16 cellular contexts compared by ENCODE assay signal in the genomic region with DNA sequence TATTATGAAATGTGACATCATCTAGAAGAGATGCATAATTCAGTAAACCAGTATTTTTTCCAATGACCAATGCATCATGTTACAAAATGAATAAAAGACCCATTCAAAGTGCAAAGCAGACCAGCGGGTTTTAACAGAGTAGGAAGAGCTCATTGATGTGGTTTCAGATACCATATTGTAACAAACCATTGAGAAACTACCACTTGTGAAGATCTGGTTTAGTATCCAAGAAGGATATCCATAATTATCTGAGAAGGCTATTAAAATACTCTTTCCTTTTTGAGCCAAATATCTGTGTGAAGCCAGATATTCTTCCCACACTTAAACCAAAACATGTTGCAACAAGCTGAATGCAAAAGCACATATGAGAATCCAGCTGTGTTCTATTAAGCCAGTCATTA. TPM values are rescaled to one million over a fixed set of nuclear protein-coding genes. Genes with fewer than 3 reads are reported as not detected.
A peak's percentile ranks its signal among the peaks of the same experiment; 100 is the strongest.
DNase-seq lines count a peak whose midpoint lies in the region; ATAC-seq and TF ChIP-seq lines count a peak whose summit lies in the region.
"Had no signal": no experiment of that assay in that cellular context is flagged by ENCODE, and none has a peak within 500 bp of the region (broad histone marks: within the 10 kb centered on the region; RNA-seq: fewer than 3 reads in every experiment).

No MANE protein-coding gene starts in this region.

- H4K20me1 ChIP-seq in BLaER1 = no peaks in the 10 kb centered on the region
- no peaks in the 10 kb centered on the region for H4K20me1 ChIP-seq in osteoblast (ENCODE audit: insufficient read depth, low read length)

- H3K4me1 ChIP-seq in BLaER1 = peaks cover 14% of the 10 kb centered on the region
- no peaks in the 10 kb centered on the region for H3K4me1 ChIP-seq in osteoblast (ENCODE audit: insufficient read depth, low read length)

- ATAC-seq in HG03039 (IDR thresholded peaks at IDR 0.05; ENCODE audit: unreplicated experiment) (no peak), GM21447 (IDR thresholded peaks at IDR 0.05; ENCODE audit: unreplicated experiment) (no peak)
- ATAC-seq: activated T-cell treated with anti-CD3 and anti-CD28 coated beads, Interleukin-2, amount 50 U/mL, for 4 hours; left lobe of liver; SK-N-SH treated with all-trans-retinoic acid at 6 μM for 48 hours had no signal

- no peak overlapping the region for H2AFZ ChIP-seq in osteoblast (ENCODE audit: low read length)

- H3K27me3 ChIP-seq in BLaER1 (0 out of 2 replicates have a peak, but pooled peaks cover 2% of the 10 kb centered on the region), layer of hippocampus (ENCODE audit: control insufficient read depth, insufficient read depth, low read length) (no peaks in the 10 kb centered on the region), osteoblast (ENCODE audit: insufficient read depth, low read length) (peaks cover 35% of the 10 kb centered on the region)

- no peaks in the 10 kb centered on the region for H3K9me3 ChIP-seq in BLaER1
- no peaks in the 10 kb centered on the region for H3K9me3 ChIP-seq in osteoblast (ENCODE audit: low read depth, low read length)
- H3K9me3 ChIP-seq: spleen had no signal

- no peak overlapping the region for H3K4me3 ChIP-seq in BLaER1
- H3K4me3 ChIP-seq in HFF-Myc (replicated peaks; ENCODE audit: low read depth, low read length) = no peak overlapping the region
- no peak overlapping the region for H3K4me3 ChIP-seq in osteoblast (ENCODE audit: insufficient read depth, low read length)
- H3K4me3 ChIP-seq: spleen had no signal

- no peaks in the 10 kb centered on the region for H3K79me2 ChIP-seq in osteoblast (ENCODE audit: insufficient read depth, low read length)

- H3K9ac ChIP-seq in BLaER1 = no peak overlapping the region

- H3K36me3 ChIP-seq in BLaER1 (no peaks in the 10 kb centered on the region), osteoblast (ENCODE audit: insufficient read depth, low read length) (no peaks in the 10 kb centered on the region)
- H3K36me3 ChIP-seq: spleen had no signal

- TF ChIP-seq CTCF in HFF-Myc (IDR thresholded peaks at IDR 0.05; ENCODE audit: low read depth, low read length, missing control alignments) (no peak), osteoblast (IDR thresholded peaks at IDR 0.05; ENCODE audit: extremely low read depth, low read depth, low read length) (no peak)

- peak overlapping the region; percentile 16; the same call in 1 of the 2 replicates for H3K4me2 ChIP-seq in BLaER1
- H3K4me2 ChIP-seq in osteoblast (ENCODE audit: insufficient read depth, low read length) = no peak overlapping the region

- H3K27ac ChIP-seq in BLaER1 (no peak overlapping the region), caudate nucleus (ENCODE audit: low read depth, low read length) (peak overlapping the region; percentile 14), layer of hippocampus (ENCODE audit: low read depth, low read length) (peak overlapping the region; percentile 40), osteoblast (ENCODE audit: low read depth, low read length) (no peak overlapping the region)
- H3K27ac ChIP-seq: epithelial cell of prostate, spleen had no signal

- peak; percentile 29 for DNase-seq in HFF-Myc (ENCODE audit: extremely low read depth, low read depth)
- no peak for DNase-seq in caudate nucleus (lab: John Stamatoyannopoulos, UW)
- DNase-seq in osteoblast (ENCODE audit: insufficient read length, low spot score, missing footprints) = no peak
- DNase-seq: activated CD4-positive, alpha-beta T cell treated with anti-CD3 and anti-CD28 coated beads, Interleukin-2, amount 50 U/mL, for 4 hours; activated T-cell treated with anti-CD3 and anti-CD28 coated beads, Interleukin-2, amount 50 U/mL, for 4 hours; central memory CD4-positive, alpha-beta T cell; NCI-H1930; spleen; stimulated activated naive CD4-positive, alpha-beta T cell treated with Interleukin-2 at 50 U/mL for 16 hours had no signal

RNA-seq across cellular contexts. Expression of a gene that starts 47.7 kb away (rescaled TPM):
- 31.1 and 31.2 TPM in 2 replicates for total RNA-seq in osteoblast

RNA-seq across cellular contexts. Expression of a gene that starts 48.0 kb away (rescaled TPM):
- 34.4 and 35.7 TPM in 2 replicates for total RNA-seq in osteoblast

Comparison
In these comparisons a context has a peak if more than half of its experiments do, and no peak if none do; other contexts are left out.
1. H3K27ac ChIP-seq: peak in caudate nucleus (single experiment) and layer of hippocampus (single experiment); none in BLaER1 (single experiment) and osteoblast (single experiment).